ENCODE assay signal across 22 cellular contexts in the genomic region with DNA sequence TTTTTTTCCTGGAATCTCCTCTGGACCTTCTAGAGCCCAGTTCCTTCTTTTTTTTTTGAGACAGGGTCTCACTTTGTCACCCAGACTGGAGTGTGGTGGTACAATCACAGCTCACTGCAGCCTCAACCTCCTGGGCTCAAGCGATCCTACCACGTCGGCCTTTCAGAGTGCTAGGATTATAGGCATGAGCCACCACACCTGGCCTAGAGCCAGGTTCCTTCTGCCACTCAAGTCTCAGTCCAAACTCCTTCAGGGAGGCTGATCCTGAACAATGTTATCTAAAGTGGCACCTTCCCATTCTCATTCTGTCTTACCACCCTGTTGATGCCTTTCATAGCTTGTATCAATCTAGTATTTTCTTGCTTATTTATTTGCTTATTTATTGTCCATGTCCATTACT. TPM values are rescaled to one million over a fixed set of nuclear protein-coding genes. Genes with fewer than 3 reads are reported as not detected.
DNase-seq lines count a peak whose midpoint lies in the region; ATAC-seq, FAIRE-seq and TF ChIP-seq lines count a peak whose summit lies in the region.
"Had no signal": no experiment of that assay in that cellular context is flagged by ENCODE, and none has a peak within 500 bp of the region (broad histone marks: within the 10 kb centered on the region; RNA-seq: fewer than 3 reads in every experiment).

No MANE protein-coding gene starts in this region.

- TF ChIP-seq RAD21 in Ishikawa (IDR thresholded peaks at IDR 0.05; ENCODE audit: low read depth): no peak

- H3K4me1 ChIP-seq in small intestine (ENCODE audit: control insufficient read depth in 2 of 2, insufficient read depth in 1 of 2, low read depth in 1 of 2, low read length in 1 of 2): no peaks in the 10 kb centered on the region

- H3K4me3 ChIP-seq in small intestine (ENCODE audit: low read depth in 1 of 2, low read length in 2 of 2): no peak overlapping the region
- H3K4me3 ChIP-seq: GM23338 had no signal

- 17 to 62% (median 56%) methylated on average over 3 of the region's 3 CpGs for WGBS in small intestine, 3 donors

- H3K9me3 ChIP-seq in small intestine (ENCODE audit: control insufficient read depth, low read depth): no peaks in the 10 kb centered on the region

- peak; percentile 47 for DNase-seq in NCI-H82 (lab: John Stamatoyannopoulos, UW)
- DNase-seq in NCI-H82 treated with DMSO at 0.1 percent for 48 hours (lab: John Stamatoyannopoulos, UW; ENCODE audit: unreplicated experiment): no peak
- peak; percentile 42 for DNase-seq in cerebellar cortex (ENCODE audit: low spot score)
- peak; percentile 58 for DNase-seq in small intestine
- no peak for DNase-seq in amygdala (lab: John Stamatoyannopoulos, UW)
- no peak for DNase-seq in NCI-H187 (lab: John Stamatoyannopoulos, UW)
- DNase-seq: 8988T; CD4-positive, CD25-positive, alpha-beta regulatory T cell; H9; NCI-H1092; NCI-H1436; NCI-H187 treated with DMSO at 0.1 percent for 48 hours; NCI-H446 treated with DMSO at 0.1 percent for 48 hours; NCI-H526; SHP77 treated with DMSO at 0.1 percent for 48 hours had no signal

- no peak overlapping the region for H3K27ac ChIP-seq in small intestine (ENCODE audit: low read depth in 1 of 2, low read length in 1 of 2)
- H3K27ac ChIP-seq: KMS-11 had no signal

- no peak for FAIRE-seq in small intestine (lab: Jason Lieb, UNC)
- FAIRE-seq: D721Med, G401.6 had no signal

- ATAC-seq in GM21737 (IDR thresholded peaks at IDR 0.05; ENCODE audit: unreplicated experiment): no peak
- ATAC-seq: GM23338, Panc1 had no signal

- H3K36me3 ChIP-seq in small intestine (ENCODE audit: control insufficient read depth in 2 of 2, insufficient read depth in 2 of 2, low read length in 2 of 2): no peaks in the 10 kb centered on the region

- no peaks in the 10 kb centered on the region for H3K27me3 ChIP-seq in small intestine (ENCODE audit: control insufficient read depth in 2 of 2, insufficient read depth in 2 of 2, low read length in 2 of 2)

- TF ChIP-seq EP300 in Ishikawa (IDR thresholded peaks at IDR 0.05; ENCODE audit: borderline replicate concordance): no peak

TF ChIP-seq in Ishikawa, 13 proteins besides CTCF, POLR2A, EP300 and RAD21:
- TF ChIP-seq NFIC (IDR thresholded peaks at IDR 0.05): peak; percentile 11; the same call in 1 of the 2 replicates
- TF ChIP-seq, protein P1, sequence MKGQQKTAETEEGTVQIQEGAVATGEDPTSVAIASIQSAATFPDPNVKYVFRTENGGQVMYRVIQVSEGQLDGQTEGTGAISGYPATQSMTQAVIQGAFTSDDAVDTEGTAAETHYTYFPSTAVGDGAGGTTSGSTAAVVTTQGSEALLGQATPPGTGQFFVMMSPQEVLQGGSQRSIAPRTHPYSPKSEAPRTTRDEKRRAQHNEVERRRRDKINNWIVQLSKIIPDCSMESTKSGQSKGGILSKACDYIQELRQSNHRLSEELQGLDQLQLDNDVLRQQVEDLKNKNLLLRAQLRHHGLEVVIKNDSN (IDR thresholded peaks at IDR 0.05): no peak
TF ChIP-seq in Ishikawa: peak in this region for 1.

RNA-seq across cellular contexts. Expression of a gene that starts 22.3 kb away (rescaled TPM):
- polyA plus RNA-seq in small intestine: 10 to 100 TPM in 1 of 3 donors, 1 to 10 TPM in 1, under 1 TPM in 1; 0.67 to 15.9 (median 6.2) TPM

Comparison
In these comparisons a context has a peak if more than half of its experiments do, and no peak if none do; other contexts are left out.
1. DNase-seq: peak in NCI-H82 (single experiment), cerebellar cortex (single experiment) and small intestine (single experiment); none in NCI-H82 treated with DMSO at 0.1 percent for 48 hours (single experiment), amygdala (0 of 56) and NCI-H187 (0 of 2).